ENCODE assay signal across 9 cellular contexts in genomic region chr13:80339578-80339840, GRCh38. TPM values are rescaled to one million over a fixed set of nuclear protein-coding genes. Genes with fewer than 3 reads are reported as not detected.
DNase-seq lines count a peak whose midpoint lies in the region; ATAC-seq and TF ChIP-seq lines count a peak whose summit lies in the region.
"Had no signal": no experiment of that assay in that cellular context is flagged by ENCODE, and none has a peak within 500 bp of the region (broad histone marks: within the 10 kb centered on the region; RNA-seq: fewer than 3 reads in every experiment).

No MANE protein-coding gene starts in this region.

- H3K9me3 ChIP-seq in ascending aorta (no peaks in the 10 kb centered on the region), subcutaneous abdominal adipose tissue (ENCODE audit: control insufficient read depth in 5 of 5, low read length in 5 of 5) (no peaks in the 10 kb centered on the region)

- peak overlapping the region; percentile 96 to 97 for H3K27ac ChIP-seq in ascending aorta
- peak overlapping the region; percentile 95 for H3K27ac ChIP-seq in subcutaneous abdominal adipose tissue (ENCODE audit: low read depth, low read length)

- peaks cover 0 to 20% of the 10 kb centered on the region in 2 donors for H3K36me3 ChIP-seq in ascending aorta
- H3K36me3 ChIP-seq in subcutaneous abdominal adipose tissue (ENCODE audit: control insufficient read depth in 5 of 5, insufficient read depth in 5 of 5, low read length in 5 of 5): peaks cover 0 to 16% (median 10%) of the 10 kb centered on the region in 5 donors

- H3K9ac ChIP-seq in subcutaneous abdominal adipose tissue (ENCODE audit: low read length in 5 of 5): peak overlapping the region; percentile 81 to 97 (median 86)

- intact Hi-C loops in ascending aorta (cut with DNase I) (loop anchor here (10.0 kb wide), 1 partner anchor 665 kb away; no protein-coding TSS in a partner anchor), posterior cingulate gyrus (cut with DNase I) (loop anchor here (5.0 kb wide), 1 partner anchor 327 kb away; no protein-coding TSS in a partner anchor)

- H3K4me3 ChIP-seq in ascending aorta (peak overlapping the region; percentile 89 to 91), subcutaneous abdominal adipose tissue (ENCODE audit: low read depth in 1 of 5, low read length in 5 of 5) (peak overlapping the region; percentile 78 to 97 (median 89))

- H3K4me1 ChIP-seq in ascending aorta: peaks cover 0 to 20% of the 10 kb centered on the region in 2 donors
- peaks cover 2 to 58% (median 42%) of the 10 kb centered on the region in 5 donors for H3K4me1 ChIP-seq in subcutaneous abdominal adipose tissue (ENCODE audit: control insufficient read depth in 5 of 5, insufficient read depth in 5 of 5, low read length in 5 of 5)

- H3K27me3 ChIP-seq in ascending aorta (no peaks in the 10 kb centered on the region), subcutaneous abdominal adipose tissue (ENCODE audit: control insufficient read depth in 5 of 5, insufficient read depth in 4 of 5, low read length in 5 of 5) (no peaks in the 10 kb centered on the region)

- ATAC-seq in GM21515 (IDR thresholded peaks at IDR 0.05; ENCODE audit: unreplicated experiment): no peak
- ATAC-seq in HG03457 (IDR thresholded peaks at IDR 0.05; ENCODE audit: unreplicated experiment): no peak

- TF ChIP-seq CTCF in ascending aorta (IDR thresholded peaks at IDR 0.05): no peak

- peak; percentile 40 for DNase-seq in HT-29 (ENCODE audit: low spot score)
- DNase-seq in ascending aorta (ENCODE audit: low spot score in 2 of 2): no peak
- DNase-seq in iPS-NIHi7 (ENCODE audit: extremely low spot score): peak; percentile 23
- DNase-seq in posterior cingulate gyrus: no peak
- no peak for DNase-seq in NCI-H2196 treated with DMSO at 0.1 percent for 48 hours (lab: John Stamatoyannopoulos, UW; ENCODE audit: unreplicated experiment)
- DNase-seq: RPMI8226 had no signal

RNA-seq across cellular contexts. Expression of gene SPRY2, which starts 1.4 kb away (rescaled TPM):
- 12.0 and 15.0 TPM in 2 replicates for total RNA-seq in HT-29 (2014; rRNA removed; shearing (Covaris generic))
- total RNA-seq in ascending aorta: 78.2 TPM

Comparison
In these comparisons a context has a peak if more than half of its experiments do, and no peak if none do; other contexts are left out.
1. DNase-seq: peak in HT-29 (single experiment) and iPS-NIHi7 (single experiment); none in ascending aorta (0 of 2), posterior cingulate gyrus (0 of 10) and NCI-H2196 treated with DMSO at 0.1 percent for 48 hours (single experiment).